In genomic region chr3:163422671-163423070, GRCh38 we compare ENCODE assay signal across 22 cellular contexts.
"Had no signal": no experiment of that assay in that cellular context is flagged by ENCODE, and none has a peak within 500 bp of the region (broad histone marks: within the 10 kb centered on the region; RNA-seq: fewer than 3 reads in every experiment).

No MANE protein-coding gene starts in this region.

- H3K4me1 ChIP-seq: heart left ventricle, right atrium auricular region, stomach, transverse colon, uterus had no signal

- H3K4me3 ChIP-seq: heart left ventricle, mucosa of descending colon, ovary, right atrium auricular region, stomach, thoracic aorta, transverse colon, uterus had no signal

- H3K9me3 ChIP-seq: mucosa of descending colon, ovary, thoracic aorta, transverse colon, uterus had no signal

- ATAC-seq: esophagus mucosa, heart left ventricle, left lobe of liver, mucosa of descending colon, natural killer cell had no signal

- H3K27me3 ChIP-seq: heart left ventricle, ovary, right atrium auricular region, stomach, transverse colon, uterus had no signal

- DNase-seq: effector memory CD4-positive, alpha-beta T cell; heart left ventricle; hippocampal formation; mammary epithelial cell; mucosa of descending colon; natural killer cell; nucleus accumbens; ovary; small intestine; stimulated activated CD4-positive, alpha-beta T cell treated with anti-CD3 and anti-CD28 coated beads, Interleukin-12 subunit alpha, Interleukin-12 subunit beta, amount 100 ng/mL, for 4 hours; stimulated activated naive CD4-positive, alpha-beta T cell; stomach; substantia nigra; transverse colon; uterus had no signal

- FAIRE-seq: endometrium, frontal cortex, islet of Langerhans, small intestine had no signal

- H3K27ac ChIP-seq: heart left ventricle, ovary, right atrium auricular region, stomach, thoracic aorta, transverse colon, uterus had no signal

- H3K36me3 ChIP-seq: heart left ventricle, ovary, right atrium auricular region, stomach, thoracic aorta, transverse colon had no signal
